15 cellular contexts compared by ENCODE assay signal in genomic region chr6:37482356-37483292, GRCh38. TPM values are rescaled to one million over a fixed set of nuclear protein-coding genes. Genes with fewer than 3 reads are reported as not detected.
A peak's percentile ranks its signal among the peaks of the same experiment; 100 is the strongest.
DNase-seq lines count a peak whose midpoint lies in the region; ATAC-seq and TF ChIP-seq lines count a peak whose summit lies in the region.
"Had no signal": no experiment of that assay in that cellular context is flagged by ENCODE, and none has a peak within 500 bp of the region (broad histone marks: within the 10 kb centered on the region; RNA-seq: fewer than 3 reads in every experiment).

No MANE protein-coding gene starts in this region.

- H3K4me1 Mint-ChIP-seq in memory B cell = no peaks in the 10 kb centered on the region

- no peaks in the 10 kb centered on the region for H3K27me3 ChIP-seq in BLaER1 treated with 17β-estradiol and CSF1 and Interleukin-3, amounts not matched to agents 10 nM and 100 nM
- no peaks in the 10 kb centered on the region for H3K27me3 ChIP-seq in PC-3 (ENCODE audit: low read length)
- H3K27me3 ChIP-seq in uterus = no peaks in the 10 kb centered on the region
- H3K27me3 ChIP-seq: ovary had no signal

- peak overlapping the region in 10 of 11 experiments; percentile 44 to 65 (median 58); a peak in 20 of 22 replicates for H3K27ac ChIP-seq in BLaER1 treated with 17β-estradiol and CSF1 and Interleukin-3, amounts not matched to agents 10 nM and 100 nM
- H3K27ac ChIP-seq in PC-3 (ENCODE audit: low read length) (no peak overlapping the region), uterus (no peak overlapping the region)
- H3K27ac ChIP-seq: epithelial cell of prostate, ovary, skin epidermis had no signal

- no peaks in the 10 kb centered on the region for H3K79me2 ChIP-seq in PC-3 (ENCODE audit: low read length)

- peaks cover 48 to 65% (median 58%) of the 10 kb centered on the region in 11 experiments for H3K36me3 ChIP-seq in BLaER1 treated with 17β-estradiol and CSF1 and Interleukin-3, amounts not matched to agents 10 nM and 100 nM
- H3K36me3 ChIP-seq in PC-3 (ENCODE audit: low read depth, low read length) = peaks cover 15% of the 10 kb centered on the region; the same call in 1 of the 2 replicates
- no peaks in the 10 kb centered on the region for H3K36me3 ChIP-seq in uterus
- H3K36me3 ChIP-seq: ovary had no signal

- in situ Hi-C loops in Caki2 (cut with HindIII; ENCODE audit: low pct_unique_long_range_greater_than_20kb, low sequenced_read_pairs) = no loop called here

- peaks cover 9% of the 10 kb centered on the region for H3K36me3 Mint-ChIP-seq in memory B cell

- H3F3A ChIP-seq in PC-3 (ENCODE audit: low read length, unreplicated experiment) = no peaks in the 10 kb centered on the region

- no peak overlapping the region for H3K4me3 Mint-ChIP-seq in memory B cell

- DNase-seq in Caki2 (ENCODE audit: low read depth) (peak; percentile 78), PC-3 (no peak), memory B cell (ENCODE audit: low spot score in 2 of 2) (no peak), uterus (no peak), SIG-M5 (lab: John Stamatoyannopoulos, UW) (no peak)
- DNase-seq: activated CD4-positive, CD25-positive, alpha-beta regulatory T cell treated with anti-CD3 and anti-CD28 coated beads, Interleukin-2, amount 50 U/mL, for 72 hours; amygdala; C1 segment of cervical spinal cord; EL; NCI-H510A; ovary had no signal

- H3K9me3 Mint-ChIP-seq in memory B cell = no peaks in the 10 kb centered on the region

- ATAC-seq in PC-3 (no peak), memory B cell (ENCODE audit: low read depth) (no peak), GM19324 (IDR thresholded peaks at IDR 0.05; ENCODE audit: low FRiP score, unreplicated experiment) (no peak)

- peak overlapping the region; percentile 31 to 71 (median 59) for H3K4me2 ChIP-seq in BLaER1 treated with 17β-estradiol and CSF1 and Interleukin-3, amounts not matched to agents 10 nM and 100 nM
- no peak overlapping the region for H3K4me2 ChIP-seq in PC-3 (ENCODE audit: low read length)

- no peak for TF ChIP-seq POLR2A in uterus (IDR thresholded peaks at IDR 0.05)

- peaks cover 0 to 60% (median 11%) of the 10 kb centered on the region in 11 experiments; a peak in 12 of 22 replicates for H4K20me1 ChIP-seq in BLaER1 treated with 17β-estradiol and CSF1 and Interleukin-3, amounts not matched to agents 10 nM and 100 nM
- no peaks in the 10 kb centered on the region for H4K20me1 ChIP-seq in PC-3 (ENCODE audit: low read length)

- peak overlapping the region in 8 of 11 experiments; percentile 0 to 56 (median 44); a peak in 14 of 22 replicates for H3K9ac ChIP-seq in BLaER1 treated with 17β-estradiol and CSF1 and Interleukin-3, amounts not matched to agents 10 nM and 100 nM
- H3K9ac ChIP-seq in PC-3 (ENCODE audit: low read length) = no peak overlapping the region

- no peaks in the 10 kb centered on the region for H3K9me3 ChIP-seq in BLaER1 treated with 17β-estradiol and CSF1 and Interleukin-3, amounts not matched to agents 10 nM and 100 nM (replicated peaks in 1 of 11)
- no peaks in the 10 kb centered on the region for H3K9me3 ChIP-seq in PC-3 (ENCODE audit: low read length)
- H3K9me3 ChIP-seq in uterus = no peaks in the 10 kb centered on the region
- H3K9me3 ChIP-seq: ovary had no signal

- TF ChIP-seq CTCF in PC-3 (conservative IDR thresholded peaks at IDR 0.05; ENCODE audit: low read depth, low read length) (no peak), uterus (IDR thresholded peaks at IDR 0.05) (no peak)

- POLR2A ChIA-PET in PC-3 (lab: Charles Lee; ENCODE audit: unreplicated experiment) = no interaction called here

- H3K4me1 ChIP-seq in BLaER1 treated with 17β-estradiol and CSF1 and Interleukin-3, amounts not matched to agents 10 nM and 100 nM = peaks cover 18 to 51% (median 43%) of the 10 kb centered on the region in 10 experiments
- H3K4me1 ChIP-seq in PC-3 (ENCODE audit: insufficient read depth, low read length) (no peaks in the 10 kb centered on the region), uterus (no peaks in the 10 kb centered on the region)

- no peaks in the 10 kb centered on the region for H3K27me3 Mint-ChIP-seq in memory B cell

- H3K4me3 ChIP-seq in BLaER1 treated with 17β-estradiol and CSF1 and Interleukin-3, amounts not matched to agents 10 nM and 100 nM = no peak overlapping the region
- H3K4me3 ChIP-seq in PC-3 (ENCODE audit: low read length) (no peak overlapping the region), uterus (no peak overlapping the region)
- H3K4me3 ChIP-seq: ovary, skin epidermis had no signal

- CTCF ChIA-PET in PC-3 (lab: Charles Lee) = no interaction called here

- H3K27ac Mint-ChIP-seq in memory B cell = peak overlapping the region; percentile 67

- no peaks in the 10 kb centered on the region for H3K9me2 ChIP-seq in PC-3 (replicated peaks; ENCODE audit: low read length)

- BruUV-seq in PC-3 (replicated peaks; lab: Mats Ljungman, UMichigan) = TSS peak; percentile 15

- intact Hi-C loops in PC-3 (cut with micrococcal nuclease) (loop anchor here (5.0 to 10.0 kb wide), 2 partner anchors 85 to 98 kb away; no protein-coding TSS in a partner anchor), uterus (cut with DNase I; ENCODE audit: low total_unique reads) (loop anchor here (10.0 kb wide), 1 partner anchor 212 kb away; the partner anchor contains the start of gene MDGA1)

- H2AFZ ChIP-seq in PC-3 (ENCODE audit: low read length) = no peak overlapping the region

RNA-seq across cellular contexts. Expression of gene CCDC167, which starts 17.1 kb away (rescaled TPM):
- 101 and 145 TPM in 2 replicates for total RNA-seq in Caki2 (2014; rRNA removed; shearing (Covaris generic); ENCODE audit: low replicate concordance)
- 54.1 and 56.9 TPM in 2 replicates for total RNA-seq in PC-3 (2014; rRNA removed)
- total RNA-seq in uterus = 10 to 100 TPM in 2 of 4 donors, 1 to 10 TPM in 1, not detected in 1; 8.7 to 47.6 (median 18.5) TPM

RNA-seq across cellular contexts. Expression of gene CMTR1, which starts 49.6 kb away (rescaled TPM):
- total RNA-seq in Caki2 (2014; rRNA removed; shearing (Covaris generic); ENCODE audit: low replicate concordance) = 46.0 and 84.5 TPM in 2 replicates
- 36.4 and 41.9 TPM in 2 replicates for total RNA-seq in PC-3 (2014; rRNA removed)
- total RNA-seq in uterus = 10 to 100 TPM in 3 of 4 donors, 1 to 10 TPM in 1; 5.9 to 54.9 (median 31.0) TPM

Comparison
In these comparisons a context has a peak if more than half of its experiments do, and no peak if none do; other contexts are left out.
1. H3K27ac ChIP-seq: peak in BLaER1 treated with 17β-estradiol and CSF1 and Interleukin-3, amounts not matched to agents 10 nM and 100 nM (10 of 11); none in PC-3 (single experiment) and uterus (0 of 2).